In genomic region chr17:28178800-28179199, GRCh38 we compare ENCODE assay signal across 23 cellular contexts.
"Had no signal": no experiment of that assay in that cellular context is flagged by ENCODE, and none has a peak within 500 bp of the region (broad histone marks: within the 10 kb centered on the region; RNA-seq: fewer than 3 reads in every experiment).

No MANE protein-coding gene starts in this region.

- H3K4me3 Mint-ChIP-seq: activated CD8-positive, alpha-beta T cell treated with anti-CD3 and anti-CD28 coated beads, Interleukin-2, amount 10 ng/mL, durations not matched to agents 7 days and 5 days; activated naive CD8-positive, alpha-beta T cell; activated T-cell treated with anti-CD3 and anti-CD28 coated beads, Interleukin-2, amount 50 U/mL, for 72 hours; immature natural killer cell; naive thymus-derived CD4-positive, alpha-beta T cell; type B pancreatic cell had no signal

- ATAC-seq: activated CD8-positive, alpha-beta T cell treated with anti-CD3 and anti-CD28 coated beads, Interleukin-2, amount 10 ng/mL, durations not matched to agents 7 days and 5 days; activated T-cell treated with anti-CD3 and anti-CD28 coated beads, Interleukin-2, amount 50 U/mL, for 72 hours; heart left ventricle; naive thymus-derived CD4-positive, alpha-beta T cell had no signal

- H3K4me3 ChIP-seq: heart left ventricle, right atrium auricular region had no signal

- H3K4me1 ChIP-seq: right atrium auricular region had no signal

- H3K9me3 Mint-ChIP-seq: activated T-cell treated with anti-CD3 and anti-CD28 coated beads, Interleukin-2, amount 50 U/mL, for 72 hours; immature natural killer cell; type B pancreatic cell had no signal

- H3K27me3 ChIP-seq: heart left ventricle, neutrophil, right atrium auricular region had no signal

- DNase-seq: activated CD4-positive, alpha-beta T cell treated with anti-CD3 and anti-CD28 coated beads for 48 hours; activated CD8-positive, alpha-beta memory T cell treated with anti-CD3 and anti-CD28 coated beads, Interleukin-2, amount 50 U/mL, for 4 hours; activated CD8-positive, alpha-beta T cell treated with anti-CD3 and anti-CD28 coated beads, Interleukin-2, amount 10 ng/mL, durations not matched to agents 7 days and 5 days; activated gamma-delta T cell treated with Interleukin-2 at 50 U/mL for 16 hours; activated T-cell treated with anti-CD3 and anti-CD28 coated beads, Interleukin-2, amount 50 U/mL, for 72 hours; amniotic stem cell; central memory CD4-positive, alpha-beta T cell; cortex of kidney; effector CD4-positive, alpha-beta T cell; heart left ventricle; immature natural killer cell; mammary epithelial cell; naive thymus-derived CD4-positive, alpha-beta T cell; small intestine; stimulated activated CD4-positive, alpha-beta T cell treated with anti-CD3 and anti-CD28 coated beads, Interleukin-4, amount 100 ng/mL, for 4 hours; stimulated activated CD8-positive, alpha-beta memory T cell treated with anti-CD3 and anti-CD28 coated beads, Interleukin-4, amount 100 ng/mL, for 48 hours; stimulated activated naive CD4-positive, alpha-beta T cell treated with Interleukin-2 at 50 U/mL for 16 hours; substantia nigra; T-helper 2 cell had no signal

- H3K9me3 ChIP-seq: heart left ventricle, neutrophil, right atrium auricular region had no signal

- H3K27me3 Mint-ChIP-seq: activated naive CD8-positive, alpha-beta T cell; naive thymus-derived CD4-positive, alpha-beta T cell; type B pancreatic cell had no signal

- H3K27ac Mint-ChIP-seq: activated CD8-positive, alpha-beta T cell treated with anti-CD3 and anti-CD28 coated beads, Interleukin-2, amount 10 ng/mL, durations not matched to agents 7 days and 5 days; activated naive CD8-positive, alpha-beta T cell; activated T-cell treated with anti-CD3 and anti-CD28 coated beads, Interleukin-2, amount 50 U/mL, for 72 hours; immature natural killer cell; naive thymus-derived CD4-positive, alpha-beta T cell; type B pancreatic cell had no signal

- H3K27ac ChIP-seq: heart left ventricle, neutrophil, right atrium auricular region had no signal
